21 cellular contexts compared by ENCODE assay signal in the genomic region with DNA sequence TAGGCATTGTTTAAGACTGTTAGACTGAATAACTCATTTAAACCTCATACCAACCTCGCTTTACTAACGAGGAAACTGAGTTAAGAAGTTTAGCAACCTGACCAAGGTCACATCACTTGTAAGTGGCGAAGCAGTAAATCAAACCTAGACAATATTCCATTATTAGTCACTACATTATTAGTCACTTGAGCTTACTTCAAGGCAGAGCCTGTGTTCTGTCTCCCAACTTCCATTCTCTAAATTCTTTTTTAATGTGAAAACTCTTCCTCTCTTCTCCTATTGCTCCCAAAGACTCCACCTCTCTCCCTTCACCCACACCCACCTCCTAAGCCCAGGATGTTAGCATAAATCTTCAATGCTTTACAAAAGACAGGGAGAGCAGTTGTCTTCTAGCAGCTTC.
A peak's percentile ranks its signal among the peaks of the same experiment; 100 is the strongest.
DNase-seq lines count a peak whose midpoint lies in the region; FAIRE-seq and TF ChIP-seq lines count a peak whose summit lies in the region.
"Had no signal": no experiment of that assay in that cellular context is flagged by ENCODE, and none has a peak within 500 bp of the region (broad histone marks: within the 10 kb centered on the region; RNA-seq: fewer than 3 reads in every experiment).

No MANE protein-coding gene starts in this region.

- H3K27ac ChIP-seq in astrocyte (ENCODE audit: low read depth, low read length), result no peak overlapping the region
- H3K27ac ChIP-seq: KMS-11 had no signal

- H3K27me3 Mint-ChIP-seq in astrocyte (ENCODE audit: low read depth, unreplicated experiment), result peaks cover 5% of the 10 kb centered on the region

- no peaks in the 10 kb centered on the region for H3K4me1 ChIP-seq in astrocyte (ENCODE audit: insufficient read depth, low read length)
- H3K4me1 ChIP-seq: BE2C had no signal

- no peaks in the 10 kb centered on the region for H3K36me3 Mint-ChIP-seq in astrocyte (ENCODE audit: low read depth, unreplicated experiment)
- H3K36me3 Mint-ChIP-seq: CD8-positive, alpha-beta T cell had no signal

- H3K4me1 Mint-ChIP-seq in astrocyte (ENCODE audit: low read depth, unreplicated experiment), result peaks cover 9% of the 10 kb centered on the region

- no peaks in the 10 kb centered on the region for H3K9me3 ChIP-seq in astrocyte (ENCODE audit: insufficient read depth, low read depth, low read length)
- H3K9me3 ChIP-seq: BE2C had no signal

- TF ChIP-seq CTCF in astrocyte (IDR thresholded peaks at IDR 0.05; ENCODE audit: insufficient read depth, low read depth, low read length), result no peak

- H3K9ac ChIP-seq in astrocyte (ENCODE audit: low read length), result no peak overlapping the region
- H3K9ac ChIP-seq: KMS-11 had no signal

- no peaks in the 10 kb centered on the region for H3K27me3 ChIP-seq in astrocyte (ENCODE audit: insufficient read depth, low read length)
- H3K27me3 ChIP-seq: BE2C had no signal

- H3K79me2 ChIP-seq in astrocyte (ENCODE audit: insufficient read depth, low read length), result no peaks in the 10 kb centered on the region

- no peaks in the 10 kb centered on the region for H4K20me1 ChIP-seq in astrocyte (ENCODE audit: insufficient read depth, low read length)

- H3K4me2 ChIP-seq in astrocyte (ENCODE audit: low read length), result no peak overlapping the region
- H3K4me2 ChIP-seq: KMS-11 had no signal

- peak; percentile 42 for DNase-seq in AG20443 (ENCODE audit: low spot score)
- peak; percentile 27 for DNase-seq in HT1080 (ENCODE audit: low read depth)
- peak; percentile 36 for DNase-seq in astrocyte (ENCODE audit: low read depth)
- peak; percentile 13 for DNase-seq in kidney tubule cell (ENCODE audit: low spot score)
- no peak for DNase-seq in stimulated activated CD4-positive, alpha-beta T cell treated with anti-CD3 and anti-CD28 coated beads, Interleukin-4, amount 100 ng/mL, for 4 hours
- DNase-seq in hepatic stellate cell (ENCODE audit: low spot score), result no peak
- no peak for DNase-seq in activated CD4-positive, alpha-beta T cell treated with anti-CD3 and anti-CD28 coated beads, Interleukin-2, amount 50 U/mL, for 4 hours
- no peak for DNase-seq in NCI-H446 (lab: John Stamatoyannopoulos, UW)
- DNase-seq: ACHN; BE2C; CD8-positive, alpha-beta T cell; DND-41; H9; NCI-H1105 treated with DMSO at 0.1 percent for 48 hours; NCI-H1930; NCI-H2171; NCI-H510A; NCI-H82; SHP77 had no signal

- peak; percentile 20 for FAIRE-seq in astrocyte (lab: Jason Lieb, UNC)
- FAIRE-seq: D721Med had no signal

- no peaks in the 10 kb centered on the region for H3K9me3 Mint-ChIP-seq in astrocyte (ENCODE audit: unreplicated experiment)
- H3K9me3 Mint-ChIP-seq: CD8-positive, alpha-beta T cell; H9 had no signal

- no peak overlapping the region for H3K27ac Mint-ChIP-seq in astrocyte (ENCODE audit: unreplicated experiment)
- H3K27ac Mint-ChIP-seq: CD8-positive, alpha-beta T cell; H9 had no signal

- H3K4me3 Mint-ChIP-seq in astrocyte (ENCODE audit: unreplicated experiment), result no peak overlapping the region
- H3K4me3 Mint-ChIP-seq: CD8-positive, alpha-beta T cell; H9 had no signal

- H2AFZ ChIP-seq in astrocyte (ENCODE audit: low read depth, low read length), result no peak overlapping the region

- H3K36me3 ChIP-seq in astrocyte (ENCODE audit: insufficient read depth, low read length), result no peaks in the 10 kb centered on the region
- H3K36me3 ChIP-seq: BE2C had no signal

- no peak overlapping the region for H3K4me3 ChIP-seq in astrocyte (ENCODE audit: insufficient read depth, low read depth, low read length)

Comparison
In these comparisons a context has a peak if more than half of its experiments do, and no peak if none do; other contexts are left out.
1. DNase-seq: peak in AG20443 (single experiment), HT1080 (single experiment), astrocyte (single experiment) and kidney tubule cell (single experiment); none in stimulated activated CD4-positive, alpha-beta T cell treated with anti-CD3 and anti-CD28 coated beads, Interleukin-4, amount 100 ng/mL, for 4 hours (0 of 2), hepatic stellate cell (single experiment), activated CD4-positive, alpha-beta T cell treated with anti-CD3 and anti-CD28 coated beads, Interleukin-2, amount 50 U/mL, for 4 hours (0 of 2) and NCI-H446 (0 of 2).